Comparison of ENCODE assay signal across 8 cellular contexts in the genomic region with DNA sequence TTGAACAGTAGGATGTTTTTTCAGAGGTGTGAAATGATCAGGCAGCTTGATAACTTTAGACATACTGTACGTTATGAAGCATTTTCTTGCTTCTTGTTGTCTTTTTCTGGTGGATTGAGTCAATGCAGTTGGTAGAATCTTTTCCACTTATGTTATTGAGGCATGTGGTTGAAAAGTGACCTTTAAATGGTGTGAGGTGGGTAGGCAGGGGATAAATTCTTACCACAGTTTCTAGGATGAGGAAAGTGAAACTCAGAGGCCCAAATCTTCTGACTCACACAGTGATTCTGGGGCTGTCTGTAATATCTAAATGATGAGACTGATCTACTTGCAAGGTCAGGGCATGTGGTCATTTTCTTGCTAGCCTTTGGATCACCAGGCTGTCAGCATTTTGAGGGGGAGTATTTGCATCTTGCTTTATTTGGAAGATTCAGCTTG.
DNase-seq lines count a peak whose midpoint lies in the region; ATAC-seq, FAIRE-seq and TF ChIP-seq lines count a peak whose summit lies in the region.
"Not testable (repeated sequence)": the region's sequence is repeated elsewhere in the genome, so short reads cannot be mapped to it uniquely, and the experiment has no call there.

No MANE protein-coding gene starts in this region.

- not testable (repeated sequence) for H3K27me3 ChIP-seq in CD4-positive, CD25-positive, alpha-beta regulatory T cell (ENCODE audit: control insufficient read depth, insufficient read depth, low read length)

- not testable (repeated sequence) for H3K4me1 Mint-ChIP-seq in CD4-positive, CD25-positive, alpha-beta regulatory T cell; activated CD8-positive, alpha-beta T cell treated with anti-CD3 and anti-CD28 coated beads for 36 hours (ENCODE audit: low read depth)
- H3K4me1 Mint-ChIP-seq in natural killer cell treated with Interleukin-12 subunit alpha and Interleukin-12 subunit beta and Interleukin-15 and Interleukin-18, amount 100 ng/mL, for 72 hours (ENCODE audit: low read depth in 2 of 2), result peaks cover 11 to 18% of the 10 kb centered on the region in 2 donors

- ATAC-seq in CD4-positive, CD25-positive, alpha-beta regulatory T cell (ENCODE audit: low read depth in 2 of 2), result peak; percentile 50 to 75
- ATAC-seq in HG03159 (IDR thresholded peaks at IDR 0.05; ENCODE audit: unreplicated experiment), result peak; percentile 74
- ATAC-seq in activated CD8-positive, alpha-beta T cell treated with anti-CD3 and anti-CD28 coated beads for 36 hours, result peak; percentile 91
- peak; percentile 90 to 92 for ATAC-seq in natural killer cell treated with Interleukin-12 subunit alpha and Interleukin-12 subunit beta and Interleukin-15 and Interleukin-18, amount 100 ng/mL, for 72 hours

- H3K27me3 Mint-ChIP-seq in CD4-positive, CD25-positive, alpha-beta regulatory T cell; activated CD8-positive, alpha-beta T cell treated with anti-CD3 and anti-CD28 coated beads for 36 hours; natural killer cell treated with Interleukin-12 subunit alpha and Interleukin-12 subunit beta and Interleukin-15 and Interleukin-18, amount 100 ng/mL, for 72 hours: not testable (repeated sequence)

- H3K4me1 ChIP-seq in CD4-positive, CD25-positive, alpha-beta regulatory T cell (ENCODE audit: control insufficient read depth, insufficient read depth, low read length, poor library complexity, severe bottlenecking), result not testable (repeated sequence)

- DNase-seq in CD4-positive, CD25-positive, alpha-beta regulatory T cell, result peak in 1 of 3 donors; percentile 24
- DNase-seq in GM19239 (ENCODE audit: insufficient read length, low spot score); H54 (ENCODE audit: insufficient read length, low spot score): not testable (repeated sequence)
- DNase-seq in NCI-H226 (peak; percentile 57), epithelial cell of esophagus (ENCODE audit: low read depth) (peak; percentile 38)
- DNase-seq in activated CD8-positive, alpha-beta T cell treated with anti-CD3 and anti-CD28 coated beads for 36 hours, result peak; percentile 49
- peak; percentile 59 for DNase-seq in natural killer cell treated with Interleukin-12 subunit alpha and Interleukin-12 subunit beta and Interleukin-15 and Interleukin-18, amount 100 ng/mL, for 72 hours (ENCODE audit: low spot score)

- not testable (repeated sequence) for TF ChIP-seq POLR2A in H54 (IDR thresholded peaks at IDR 0.05; ENCODE audit: low read depth, low read length)

- peak overlapping the region in 1 of 3 donors; percentile 26 for H3K27ac Mint-ChIP-seq in CD4-positive, CD25-positive, alpha-beta regulatory T cell
- H3K27ac Mint-ChIP-seq in activated CD8-positive, alpha-beta T cell treated with anti-CD3 and anti-CD28 coated beads for 36 hours; natural killer cell treated with Interleukin-12 subunit alpha and Interleukin-12 subunit beta and Interleukin-15 and Interleukin-18, amount 100 ng/mL, for 72 hours: not testable (repeated sequence)

- H3K9me3 Mint-ChIP-seq in CD4-positive, CD25-positive, alpha-beta regulatory T cell; activated CD8-positive, alpha-beta T cell treated with anti-CD3 and anti-CD28 coated beads for 36 hours; natural killer cell treated with Interleukin-12 subunit alpha and Interleukin-12 subunit beta and Interleukin-15 and Interleukin-18, amount 100 ng/mL, for 72 hours: not testable (repeated sequence)

- not testable (repeated sequence) for H3K36me3 Mint-ChIP-seq in CD4-positive, CD25-positive, alpha-beta regulatory T cell; activated CD8-positive, alpha-beta T cell treated with anti-CD3 and anti-CD28 coated beads for 36 hours (ENCODE audit: low read depth); natural killer cell treated with Interleukin-12 subunit alpha and Interleukin-12 subunit beta and Interleukin-15 and Interleukin-18, amount 100 ng/mL, for 72 hours

- not testable (repeated sequence) for H3K4me3 Mint-ChIP-seq in CD4-positive, CD25-positive, alpha-beta regulatory T cell; activated CD8-positive, alpha-beta T cell treated with anti-CD3 and anti-CD28 coated beads for 36 hours; natural killer cell treated with Interleukin-12 subunit alpha and Interleukin-12 subunit beta and Interleukin-15 and Interleukin-18, amount 100 ng/mL, for 72 hours

- intact Hi-C loops in activated CD8-positive, alpha-beta T cell treated with anti-CD3 and anti-CD28 coated beads for 36 hours (cut with micrococcal nuclease), result not testable (repeated sequence)

- peak; percentile 47 for FAIRE-seq in GM19239 (lab: Jason Lieb, UNC)
- FAIRE-seq in H54 (lab: Jason Lieb, UNC), result peak; percentile 66

- POLR2A ChIA-PET in activated CD8-positive, alpha-beta T cell treated with anti-CD3 and anti-CD28 coated beads for 36 hours (lab: Charles Lee), result not testable (repeated sequence)

- H3K27ac ChIP-seq in CD4-positive, CD25-positive, alpha-beta regulatory T cell (ENCODE audit: insufficient read depth, low read length, poor library complexity, severe bottlenecking), result not testable (repeated sequence)

- not testable (repeated sequence) for H3K36me3 ChIP-seq in CD4-positive, CD25-positive, alpha-beta regulatory T cell (ENCODE audit: control insufficient read depth, insufficient read depth, low read length)

- H3K9me3 ChIP-seq in CD4-positive, CD25-positive, alpha-beta regulatory T cell (ENCODE audit: control insufficient read depth in 2 of 2, low read length in 2 of 2), result not testable (repeated sequence)

- CTCF ChIA-PET in activated CD8-positive, alpha-beta T cell treated with anti-CD3 and anti-CD28 coated beads for 36 hours (lab: Charles Lee), result not testable (repeated sequence)

- not testable (repeated sequence) for TF ChIP-seq CTCF in activated CD8-positive, alpha-beta T cell treated with anti-CD3 and anti-CD28 coated beads for 36 hours (IDR thresholded peaks at IDR 0.05); epithelial cell of esophagus (IDR thresholded peaks at IDR 0.05; ENCODE audit: insufficient read depth, low read depth, low read length, missing control alignments)

- H3K4me3 ChIP-seq in CD4-positive, CD25-positive, alpha-beta regulatory T cell (ENCODE audit: low read depth, low read length); epithelial cell of esophagus (ENCODE audit: low read length): not testable (repeated sequence)
